ENCODE assay signal across 32 cellular contexts in genomic region chr18:43312891-43313290, GRCh38. TPM values are rescaled to one million over a fixed set of nuclear protein-coding genes. Genes with fewer than 3 reads are reported as not detected.
A peak's percentile ranks its signal among the peaks of the same experiment; 100 is the strongest.
DNase-seq lines count a peak whose midpoint lies in the region; ATAC-seq and TF ChIP-seq lines count a peak whose summit lies in the region.
"Had no signal": no experiment of that assay in that cellular context is flagged by ENCODE, and none has a peak within 500 bp of the region (broad histone marks: within the 10 kb centered on the region; RNA-seq: fewer than 3 reads in every experiment).

No MANE protein-coding gene starts in this region.

- in situ Hi-C loops in GM23248 (cut with MboI): no loop called here

- no peaks in the 10 kb centered on the region; the same call in 1 of the 2 replicates for H3K27me3 ChIP-seq in GM23248 (replicated peaks; ENCODE audit: insufficient read depth)
- H3K27me3 ChIP-seq in PC-3 (ENCODE audit: low read length): no peaks in the 10 kb centered on the region
- H3K27me3 ChIP-seq: body of pancreas, testis had no signal

- no peak overlapping the region for H3K4me2 ChIP-seq in GM23248 (ENCODE audit: unreplicated experiment)
- no peak overlapping the region for H3K4me2 ChIP-seq in PC-3 (ENCODE audit: low read length)
- H3K4me2 ChIP-seq: GM23338 had no signal

- no peaks in the 10 kb centered on the region for H3K27me3 Mint-ChIP-seq in Calu3 (ENCODE audit: unreplicated experiment)
- H3K27me3 Mint-ChIP-seq: activated CD4-positive, alpha-beta T cell treated with anti-CD3 and anti-CD28 coated beads, Interleukin-2, amount 10 ng/mL, durations not matched to agents 7 days and 5 days; activated naive CD8-positive, alpha-beta T cell treated with anti-CD3 and anti-CD28 coated beads, Interleukin-2, amount 50 U/mL, for 24 hours; IgD-negative memory B cell; memory B cell had no signal

- H3K9me3 Mint-ChIP-seq in Calu3 (ENCODE audit: low read depth, unreplicated experiment): no peaks in the 10 kb centered on the region
- H3K9me3 Mint-ChIP-seq: activated CD4-positive, alpha-beta T cell treated with anti-CD3 and anti-CD28 coated beads, Interleukin-2, amount 10 ng/mL, durations not matched to agents 7 days and 5 days; activated T-cell treated with anti-CD3 and anti-CD28 coated beads, Interleukin-2, amount 50 U/mL, for 4 hours; GM23338; IgD-negative memory B cell; memory B cell had no signal

- no peaks in the 10 kb centered on the region for H3K4me1 Mint-ChIP-seq in Calu3 (ENCODE audit: low read depth, unreplicated experiment)
- H3K4me1 Mint-ChIP-seq: activated CD4-positive, alpha-beta T cell treated with anti-CD3 and anti-CD28 coated beads, Interleukin-2, amount 10 ng/mL, durations not matched to agents 7 days and 5 days; activated naive CD8-positive, alpha-beta T cell treated with anti-CD3 and anti-CD28 coated beads, Interleukin-2, amount 50 U/mL, for 24 hours; IgD-negative memory B cell; memory B cell had no signal

- H3K9ac ChIP-seq in GM23248: no peak overlapping the region
- no peak overlapping the region for H3K9ac ChIP-seq in PC-3 (ENCODE audit: low read length)

- CTCF ChIA-PET in PC-3 (lab: Charles Lee): no interaction called here
- CTCF ChIA-PET in Calu3 (lab: Charles Lee): no interaction called here

- TF ChIP-seq CTCF in PC-3 (conservative IDR thresholded peaks at IDR 0.05; ENCODE audit: low read depth, low read length): no peak
- TF ChIP-seq CTCF in epithelial cell of proximal tubule (conservative IDR thresholded peaks at IDR 0.05; ENCODE audit: low read depth, low read length): no peak
- no peak for TF ChIP-seq CTCF in Calu3 (IDR thresholded peaks at IDR 0.05; ENCODE audit: unreplicated experiment)

- no peaks in the 10 kb centered on the region for H3K36me3 ChIP-seq in GM23248 (ENCODE audit: low read depth)
- no peaks in the 10 kb centered on the region for H3K36me3 ChIP-seq in PC-3 (ENCODE audit: low read depth, low read length)
- H3K36me3 ChIP-seq: prostate gland, WERI-Rb-1 had no signal

- no peaks in the 10 kb centered on the region; the same call in 1 of the 2 replicates for H3K4me1 ChIP-seq in GM23248 (ENCODE audit: insufficient read depth)
- no peaks in the 10 kb centered on the region for H3K4me1 ChIP-seq in PC-3 (ENCODE audit: insufficient read depth, low read length)
- H3K4me1 ChIP-seq: body of pancreas, Caco-2, prostate gland, testis had no signal

- H3K9me3 ChIP-seq in GM23248 (ENCODE audit: low read depth): no peaks in the 10 kb centered on the region
- no peaks in the 10 kb centered on the region for H3K9me3 ChIP-seq in PC-3 (ENCODE audit: low read length)
- H3K9me3 ChIP-seq: body of pancreas, Caco-2, prostate gland, testis had no signal

- no peak overlapping the region for H3K4me3 Mint-ChIP-seq in Calu3 (ENCODE audit: low read depth, unreplicated experiment)
- H3K4me3 Mint-ChIP-seq: activated CD4-positive, alpha-beta T cell treated with anti-CD3 and anti-CD28 coated beads, Interleukin-2, amount 10 ng/mL, durations not matched to agents 7 days and 5 days; activated naive CD8-positive, alpha-beta T cell treated with anti-CD3 and anti-CD28 coated beads, Interleukin-2, amount 50 U/mL, for 24 hours; activated T-cell treated with anti-CD3 and anti-CD28 coated beads, Interleukin-2, amount 50 U/mL, for 4 hours; GM23338; IgD-negative memory B cell; memory B cell had no signal

- no peak; the same call in 1 of the 2 replicates for ATAC-seq in PC-3
- ATAC-seq: activated naive CD8-positive, alpha-beta T cell treated with anti-CD3 and anti-CD28 coated beads, Interleukin-2, amount 50 U/mL, for 24 hours; activated T-cell treated with anti-CD3 and anti-CD28 coated beads, Interleukin-2, amount 50 U/mL, for 4 hours; body of pancreas; GM12878; GM23338; left colon; stimulated activated naive CD8-positive, alpha-beta T cell treated with anti-CD3 and anti-CD28 coated beads, Interleukin-15, Interleukin-2, amounts not matched to agents 100 U/mL and 50 U/mL, for 24 hours had no signal

- H3K27ac ChIP-seq in GM23248 (no peak overlapping the region), PC-3 (ENCODE audit: low read length) (no peak overlapping the region)
- H3K27ac ChIP-seq: body of pancreas, C4-2B, prostate gland, testis, WERI-Rb-1 had no signal

- POLR2A ChIA-PET in PC-3 (lab: Charles Lee; ENCODE audit: unreplicated experiment): no interaction called here

- no peak overlapping the region for H3K4me3 ChIP-seq in GM23248
- no peak overlapping the region for H3K4me3 ChIP-seq in PC-3 (ENCODE audit: low read length)
- H3K4me3 ChIP-seq in epithelial cell of proximal tubule (ENCODE audit: low read depth, low read length): no peak overlapping the region
- H3K4me3 ChIP-seq: body of pancreas, GM12878, GM23338, prostate gland, testis had no signal

- H2AFZ ChIP-seq in GM23248 (no peak overlapping the region), PC-3 (ENCODE audit: low read length) (no peak overlapping the region)
- H2AFZ ChIP-seq: GM23338 had no signal

- no peaks in the 10 kb centered on the region for H3K9me2 ChIP-seq in GM23248 (ENCODE audit: insufficient read depth)
- no peaks in the 10 kb centered on the region for H3K9me2 ChIP-seq in PC-3 (replicated peaks; ENCODE audit: low read length)

- WGBS in GM23248 (ENCODE audit: low coverage in 1 of 2, low lambda C conversion rate in 2 of 2, missing lambda C conversion rate in 2 of 2), 2 experiments: 24 to 26% methylated on average over 1 of the region's 1 CpG

- intact Hi-C loops in PC-3 (cut with micrococcal nuclease) (no loop called here), Calu3 (cut with micrococcal nuclease; ENCODE audit: unreplicated experiment) (no loop called here)

- H3K79me2 ChIP-seq in GM23248 (ENCODE audit: insufficient read depth) (no peaks in the 10 kb centered on the region), PC-3 (ENCODE audit: low read length) (no peaks in the 10 kb centered on the region)

- no peak overlapping the region for H3K27ac Mint-ChIP-seq in Calu3 (ENCODE audit: unreplicated experiment)
- H3K27ac Mint-ChIP-seq: activated CD4-positive, alpha-beta T cell treated with anti-CD3 and anti-CD28 coated beads, Interleukin-2, amount 10 ng/mL, durations not matched to agents 7 days and 5 days; activated naive CD8-positive, alpha-beta T cell treated with anti-CD3 and anti-CD28 coated beads, Interleukin-2, amount 50 U/mL, for 24 hours; GM23338; IgD-negative memory B cell; memory B cell had no signal

- BruUV-seq in PC-3 (replicated peaks; lab: Mats Ljungman, UMichigan) (no TSS peak), Calu3 (replicated peaks; lab: Mats Ljungman, UMichigan) (no TSS peak)

- H3F3A ChIP-seq in GM23248 (ENCODE audit: insufficient read depth) (peaks cover 5% of the 10 kb centered on the region; the same call in 1 of the 2 replicates), PC-3 (ENCODE audit: low read length, unreplicated experiment) (no peaks in the 10 kb centered on the region)

- H4K20me1 ChIP-seq in GM23248 (ENCODE audit: insufficient read depth) (no peaks in the 10 kb centered on the region), PC-3 (ENCODE audit: low read length) (no peaks in the 10 kb centered on the region)

- DNase-seq in GM23248 (peak; percentile 59), PC-3 (peak; percentile 15), epithelial cell of proximal tubule (ENCODE audit: low read depth) (peak; percentile 57), non-pigmented ciliary epithelial cell (ENCODE audit: low read depth) (peak; percentile 3), UCSD-AML1 (lab: John Stamatoyannopoulos, UW; ENCODE audit: unreplicated experiment) (no peak), Calu3 (no peak), mesenteric fat pad (ENCODE audit: low spot score) (no peak), NCI-H345 treated with DMSO at 0.1 percent for 48 hours (lab: John Stamatoyannopoulos, UW; ENCODE audit: unreplicated experiment) (no peak)
- DNase-seq: activated CD4-positive, alpha-beta T cell treated with anti-CD3 and anti-CD28 coated beads, Interleukin-2, amount 10 ng/mL, durations not matched to agents 7 days and 5 days; activated naive CD8-positive, alpha-beta T cell treated with anti-CD3 and anti-CD28 coated beads, Interleukin-2, amount 50 U/mL, for 24 hours; activated T-cell treated with anti-CD3 and anti-CD28 coated beads, Interleukin-2, amount 50 U/mL, for 4 hours; body of pancreas; Caco-2; head of caudate nucleus; left colon; NCI-H1105 treated with DMSO at 0.1 percent for 48 hours; NCI-H2029 treated with DMSO at 0.1 percent for 48 hours; NCI-H2227 treated with DMSO at 0.1 percent for 48 hours; NCI-H774; stimulated activated naive CD8-positive, alpha-beta T cell treated with anti-CD3 and anti-CD28 coated beads, Interleukin-15, Interleukin-2, amounts not matched to agents 100 U/mL and 50 U/mL, for 24 hours; testis; WERI-Rb-1 had no signal

- H3K36me3 Mint-ChIP-seq in Calu3 (ENCODE audit: insufficient read depth, unreplicated experiment): no peaks in the 10 kb centered on the region
- H3K36me3 Mint-ChIP-seq: IgD-negative memory B cell, memory B cell had no signal

RNA-seq across cellular contexts. Expression of gene SYT4, which starts 35.6 kb away (rescaled TPM):
- not detected in 2 replicates for total RNA-seq in GM23248 (2014; rRNA removed; shearing (Covaris generic))
- 0.18 TPM in 1 of 2 replicates, not detected in the other for polyA plus RNA-seq in GM23248 (2016; fragmentation: Nextera tagmentation; extraction: Ambion mirVana)
- total RNA-seq in PC-3 (2014; rRNA removed) (not detected in 2 replicates), epithelial cell of proximal tubule (not detected in 2 replicates), Calu3 (2022) (not detected in 2 replicates), mesenteric fat pad (not detected)
- total RNA-seq: activated CD4-positive, alpha-beta T cell treated with anti-CD3 and anti-CD28 coated beads, Interleukin-2, amount 10 ng/mL, durations not matched to agents 7 days and 5 days; activated T-cell treated with anti-CD3 and anti-CD28 coated beads, Interleukin-2, amount 50 U/mL, for 4 hours; Caco-2; Daoy; fibroblast of villous mesenchyme; T-helper 2 cell treated with Interferon-gamma antibody and Interleukin-4, amounts not matched to agents 100 ng/mL and 5 ng/mL, for 36 hours had no signal
- polyA plus RNA-seq: AG04450, IgD-negative memory B cell had no signal

Comparison
In these comparisons a context has a peak if more than half of its experiments do, and no peak if none do; other contexts are left out.
1. DNase-seq: peak in GM23248 (single experiment), PC-3 (single experiment), epithelial cell of proximal tubule (single experiment) and non-pigmented ciliary epithelial cell (single experiment); none in UCSD-AML1 (single experiment), Calu3 (single experiment), mesenteric fat pad (single experiment) and NCI-H345 treated with DMSO at 0.1 percent for 48 hours (single experiment).